8 cellular contexts compared by ENCODE assay signal in genomic region chr12:111812881-111813741, GRCh38. TPM values are rescaled to one million over a fixed set of nuclear protein-coding genes. Genes with fewer than 3 reads are reported as not detected.
DNase-seq lines count a peak whose midpoint lies in the region; ATAC-seq and TF ChIP-seq lines count a peak whose summit lies in the region.

No MANE protein-coding gene starts in this region.

- DNase-seq in COLO829 (ENCODE audit: low spot score): peak; percentile 90
- DNase-seq in HAP-1 (ENCODE audit: low spot score in 2 of 2): peak; percentile 76 to 86
- peak; percentile 86 for DNase-seq in NCI-H2029 treated with DMSO at 0.1 percent for 48 hours (lab: John Stamatoyannopoulos, UW)
- peak; percentile 28 for DNase-seq in T-helper 22 cell (ENCODE audit: low read depth)
- DNase-seq in ascending aorta (ENCODE audit: low spot score in 2 of 2): peak; percentile 19 to 89
- peak; percentile 79 to 89 (median 80) for DNase-seq in right cardiac atrium
- peak; percentile 78 for DNase-seq in retinal pigment epithelial cell (ENCODE audit: low read depth)

- peaks cover 6% of the 10 kb centered on the region; the same call in 1 of the 2 replicates for H3K4me1 ChIP-seq in HAP-1
- no peaks in the 10 kb centered on the region for H3K4me1 ChIP-seq in ascending aorta
- H3K4me1 ChIP-seq in right cardiac atrium (ENCODE audit: control insufficient read depth, insufficient read depth, low read length): no peaks in the 10 kb centered on the region

- H3K9me3 ChIP-seq in HAP-1: no peaks in the 10 kb centered on the region
- no peaks in the 10 kb centered on the region for H3K9me3 ChIP-seq in ascending aorta
- H3K9me3 ChIP-seq in right cardiac atrium (ENCODE audit: control insufficient read depth, low read length): no peaks in the 10 kb centered on the region

- intact Hi-C loops in ascending aorta (cut with DNase I) (loop anchor here (1.0 kb wide), 1 partner anchor 60 kb away; no protein-coding TSS in a partner anchor), right cardiac atrium (cut with DNase I) (loop anchor here (2.0 to 5.0 kb wide), 3 partner anchors 56 to 61 kb away; no protein-coding TSS in a partner anchor)

- WGBS in right cardiac atrium: 17% methylated on average over 13 of the region's 13 CpGs

- H3K27me3 ChIP-seq in HAP-1 (ENCODE audit: low read depth) (no peaks in the 10 kb centered on the region), ascending aorta (no peaks in the 10 kb centered on the region), right cardiac atrium (ENCODE audit: control insufficient read depth, insufficient read depth) (no peaks in the 10 kb centered on the region)

- H3K4me3 ChIP-seq in HAP-1 (no peak overlapping the region), ascending aorta (no peak overlapping the region), right cardiac atrium (ENCODE audit: low read length) (no peak overlapping the region), retinal pigment epithelial cell (ENCODE audit: low read length) (no peak overlapping the region)

- ATAC-seq in right cardiac atrium: peak; percentile 91 to 97
- no peak for ATAC-seq in HG02938 (IDR thresholded peaks at IDR 0.05; ENCODE audit: unreplicated experiment)

- H3K27ac ChIP-seq in ascending aorta (no peak overlapping the region), right cardiac atrium (ENCODE audit: low read length) (no peak overlapping the region)

- TF ChIP-seq CTCF in ascending aorta (IDR thresholded peaks at IDR 0.05) (peak; percentile 78 to 88 (median 85)), retinal pigment epithelial cell (conservative IDR thresholded peaks at IDR 0.05; ENCODE audit: low read depth, low read length) (peak; percentile 86)

- H3K36me3 ChIP-seq in HAP-1 (replicated peaks): no peaks in the 10 kb centered on the region
- peaks cover 27 to 33% of the 10 kb centered on the region in 2 donors for H3K36me3 ChIP-seq in ascending aorta

- in situ Hi-C loops in HAP-1 (cut with MboI; ENCODE audit: low sequenced_read_pairs): loop anchor here (5.0 kb wide), 1 partner anchor 61 kb away; no protein-coding TSS in a partner anchor

RNA-seq across cellular contexts. Expression of gene MAPKAPK5, which starts 28.9 kb away (rescaled TPM):
- total RNA-seq in ascending aorta (6.4 TPM), right cardiac atrium (10 to 100 TPM; 26.4 to 35.0 (median 28.5) TPM)
- polyA plus RNA-seq in right cardiac atrium: 12.6 TPM

RNA-seq across cellular contexts. Expression of gene ALDH2, which starts 46.4 kb away (rescaled TPM):
- total RNA-seq in ascending aorta: 66.4 TPM
- total RNA-seq in right cardiac atrium: 100 to 1,000 TPM; 307 to 423 (median 349) TPM
- polyA plus RNA-seq in right cardiac atrium: 284 TPM

Comparison
In these comparisons a context has a peak if more than half of its experiments do, and no peak if none do; other contexts are left out.
1. DNase-seq: peak in every context shown above with its lines; median percentile 90 in COLO829; 86 in NCI-H2029 treated with DMSO at 0.1 percent for 48 hours; 81 in HAP-1; 80 in right cardiac atrium; 78 in retinal pigment epithelial cell; 54 in ascending aorta; 28 in T-helper 22 cell.